9 cellular contexts compared by ENCODE assay signal in genomic region chr10:96124230-96125141, GRCh38. TPM values are rescaled to one million over a fixed set of nuclear protein-coding genes. Genes with fewer than 3 reads are reported as not detected.
DNase-seq lines count a peak whose midpoint lies in the region; ATAC-seq, FAIRE-seq and TF ChIP-seq lines count a peak whose summit lies in the region.
"Had no signal": no experiment of that assay in that cellular context is flagged by ENCODE, and none has a peak within 500 bp of the region (broad histone marks: within the 10 kb centered on the region; RNA-seq: fewer than 3 reads in every experiment).

No MANE protein-coding gene starts in this region.

- no peaks in the 10 kb centered on the region for H3K36me3 ChIP-seq in right atrium auricular region
- H3K36me3 ChIP-seq in NT2/D1 (ENCODE audit: insufficient read depth, insufficient read length, low read length): no peaks in the 10 kb centered on the region
- H3K36me3 ChIP-seq in pancreas: no peaks in the 10 kb centered on the region
- H3K36me3 ChIP-seq: thoracic aorta had no signal

- H3K9me3 ChIP-seq in right atrium auricular region: peaks cover 0 to 7% of the 10 kb centered on the region in 2 donors
- no peaks in the 10 kb centered on the region for H3K9me3 ChIP-seq in NT2/D1 (ENCODE audit: insufficient read depth, low read length)
- H3K9me3 ChIP-seq in pancreas: no peaks in the 10 kb centered on the region
- H3K9me3 ChIP-seq: thoracic aorta had no signal

- no peak overlapping the region for H3K27ac ChIP-seq in right atrium auricular region
- H3K27ac ChIP-seq in pancreas: no peak overlapping the region
- H3K27ac ChIP-seq: thoracic aorta had no signal

- peaks cover 0 to 4% of the 10 kb centered on the region in 2 donors for H3K4me1 ChIP-seq in right atrium auricular region
- H3K4me1 ChIP-seq in NT2/D1 (ENCODE audit: insufficient read depth, insufficient read length): no peaks in the 10 kb centered on the region
- H3K4me1 ChIP-seq in pancreas: peaks cover 0 to 5% (median 3%) of the 10 kb centered on the region in 3 donors

- DNase-seq in Right ventricle myocardium superior: no peak
- DNase-seq in right atrium auricular region (ENCODE audit: low spot score): no peak
- DNase-seq in NT2/D1 (ENCODE audit: low read depth, low spot score): peak; percentile 39
- peak; percentile 16 to 40 for DNase-seq in erythroblast (lab: John Stamatoyannopoulos, UW)
- DNase-seq in pancreas: peak; percentile 53 to 70 (median 66)

- FAIRE-seq in pancreas (lab: Jason Lieb, UNC): no peak

- H3K9ac ChIP-seq in NT2/D1 (ENCODE audit: insufficient read length, low read depth): peak overlapping the region; percentile 75

- intact Hi-C loops in Right ventricle myocardium superior (cut with DNase I) (no loop called here), pancreas (cut with DNase I) (no loop called here)

- H3K4me3 ChIP-seq in right atrium auricular region: no peak overlapping the region
- peak overlapping the region; percentile 44 for H3K4me3 ChIP-seq in NT2/D1 (ENCODE audit: insufficient read length, low read depth)
- peak overlapping the region in 3 of 4 donors; percentile 7 to 35 (median 23) for H3K4me3 ChIP-seq in pancreas
- H3K4me3 ChIP-seq: thoracic aorta had no signal

- H3K27me3 ChIP-seq in right atrium auricular region (peaks cover 2 to 11% of the 10 kb centered on the region in 2 donors), NT2/D1 (ENCODE audit: insufficient read depth, insufficient read length) (no peaks in the 10 kb centered on the region), pancreas (peaks cover 0 to 56% (median 3%) of the 10 kb centered on the region in 4 donors)

- WGBS in pancreas, 2 donors: 9 to 12% methylated on average over 4 of the region's 4 CpGs

- ATAC-seq in Right ventricle myocardium superior (ENCODE audit: poor library complexity) (peak; percentile 39), pancreas (peak; percentile 96 to 99 (median 97)), HG03439 (IDR thresholded peaks at IDR 0.05; ENCODE audit: unreplicated experiment) (no peak), HG03378 (IDR thresholded peaks at IDR 0.05; ENCODE audit: unreplicated experiment) (no peak), HG02981 (IDR thresholded peaks at IDR 0.05; ENCODE audit: unreplicated experiment) (no peak)

- TF ChIP-seq CTCF in right atrium auricular region (IDR thresholded peaks at IDR 0.05): no peak
- TF ChIP-seq CTCF in pancreas (IDR thresholded peaks at IDR 0.05): no peak

- TF ChIP-seq POLR2A in erythroblast (IDR thresholded peaks at IDR 0.05; ENCODE audit: low read length): no peak

RNA-seq across cellular contexts. Expression of gene ZNF518A, which starts 5.6 kb away (rescaled TPM):
- total RNA-seq in Right ventricle myocardium superior (10.0 TPM), right atrium auricular region (1 to 10 TPM; 6.2 to 8.1 TPM), pancreas (10 to 100 TPM in 5 of 6 donors, 1 to 10 TPM in 1; 10.0 to 18.2 (median 11.6) TPM)
- 1 to 10 TPM; 4.9 to 9.3 TPM for polyA plus RNA-seq in pancreas

Comparison
In these comparisons a context has a peak if more than half of its experiments do, and no peak if none do; other contexts are left out.
1. ATAC-seq: peak in Right ventricle myocardium superior (single experiment) and pancreas (4 of 4); none in HG03439 (single experiment), HG03378 (single experiment) and HG02981 (single experiment).
2. DNase-seq: peak in NT2/D1 (single experiment), erythroblast (2 of 2) and pancreas (6 of 6); none in Right ventricle myocardium superior (single experiment) and right atrium auricular region (single experiment).
3. H3K4me3 ChIP-seq: peak in NT2/D1 (single experiment) and pancreas (3 of 4); none in right atrium auricular region (0 of 2).